12 cellular contexts compared by ENCODE assay signal in genomic region chr16:87713469-87714229, GRCh38. TPM values are rescaled to one million over a fixed set of nuclear protein-coding genes. Genes with fewer than 3 reads are reported as not detected.
DNase-seq lines count a peak whose midpoint lies in the region; ATAC-seq lines count a peak whose summit lies in the region.
"Had no signal": no experiment of that assay in that cellular context is flagged by ENCODE, and none has a peak within 500 bp of the region (broad histone marks: within the 10 kb centered on the region; RNA-seq: fewer than 3 reads in every experiment).

No MANE protein-coding gene starts in this region.

- no peaks in the 10 kb centered on the region for H3K27me3 Mint-ChIP-seq in T-cell
- no peaks in the 10 kb centered on the region for H3K27me3 Mint-ChIP-seq in naive thymus-derived CD8-positive, alpha-beta T cell

- H3K36me3 Mint-ChIP-seq in T-cell, result peaks cover 37% of the 10 kb centered on the region
- H3K36me3 Mint-ChIP-seq in naive thymus-derived CD8-positive, alpha-beta T cell, result peaks cover 0 to 67% (median 15%) of the 10 kb centered on the region in 3 donors
- peaks cover 71% of the 10 kb centered on the region for H3K36me3 Mint-ChIP-seq in stimulated activated effector memory CD8-positive, alpha-beta T cell treated with anti-CD3 and anti-CD28 coated beads, Interleukin-12 subunit alpha, Interleukin-12 subunit beta, amount 100 ng/mL, for 72 hours

- DNase-seq in T-cell, result peak; percentile 28 to 76 (median 64)
- peak; percentile 59 for DNase-seq in activated T-cell treated with anti-CD3 and anti-CD28 coated beads, Interleukin-2, amount 50 U/mL, for 1 hour
- peak in 9 of 10 donors; percentile 22 to 85 (median 54) for DNase-seq in naive thymus-derived CD8-positive, alpha-beta T cell
- DNase-seq in stimulated activated effector memory CD8-positive, alpha-beta T cell treated with anti-CD3 and anti-CD28 coated beads, Interleukin-12 subunit alpha, Interleukin-12 subunit beta, amount 100 ng/mL, for 72 hours (ENCODE audit: low spot score in 2 of 2), result peak in 1 of 2 donors; percentile 28
- DNase-seq in DMS53 treated with DMSO at 0.1 percent for 48 hours (lab: John Stamatoyannopoulos, UW; ENCODE audit: unreplicated experiment), result no peak
- DNase-seq in NCI-H2196 treated with DMSO at 0.1 percent for 48 hours (lab: John Stamatoyannopoulos, UW; ENCODE audit: unreplicated experiment), result no peak
- no peak for DNase-seq in NCI-H1105 (lab: John Stamatoyannopoulos, UW)
- DNase-seq: glutamatergic neuron, NCI-H510A, SW 1271 had no signal

- POLR2A ChIA-PET in T-cell (lab: Charles Lee), result interaction anchor here in 1 of 2 donors (0.6 kb wide), 1 partner anchor 51 kb away, joined by 4 read pairs; no protein-coding TSS in a partner anchor
- POLR2A ChIA-PET in naive thymus-derived CD8-positive, alpha-beta T cell (lab: Charles Lee), result interaction anchor here (0.8 to 2.7 kb wide), 6 partner anchors 8 to 52 kb away, joined by 3 to 13 read pairs (median 4); partner anchors contain the start of gene KLHDC4

- peak overlapping the region in 2 of 3 donors; percentile 41 to 69 for H3K4me3 Mint-ChIP-seq in T-cell
- H3K4me3 Mint-ChIP-seq in naive thymus-derived CD8-positive, alpha-beta T cell, result peak overlapping the region in 9 of 10 donors; percentile 29 to 80 (median 57)
- no peak overlapping the region for H3K4me3 Mint-ChIP-seq in stimulated activated effector memory CD8-positive, alpha-beta T cell treated with anti-CD3 and anti-CD28 coated beads, Interleukin-12 subunit alpha, Interleukin-12 subunit beta, amount 100 ng/mL, for 72 hours

- CTCF ChIA-PET in T-cell (lab: Charles Lee), result interaction anchor here in 1 of 2 donors (0.6 kb wide), 1 partner anchor 57 kb away, joined by 3 read pairs; no protein-coding TSS in a partner anchor

- no peaks in the 10 kb centered on the region for H3K9me3 Mint-ChIP-seq in T-cell
- H3K9me3 Mint-ChIP-seq in naive thymus-derived CD8-positive, alpha-beta T cell, result no peaks in the 10 kb centered on the region
- H3K9me3 Mint-ChIP-seq in stimulated activated effector memory CD8-positive, alpha-beta T cell treated with anti-CD3 and anti-CD28 coated beads, Interleukin-12 subunit alpha, Interleukin-12 subunit beta, amount 100 ng/mL, for 72 hours, result no peaks in the 10 kb centered on the region

- ATAC-seq in T-cell (replicated peaks in 1 of 4) (peak; percentile 90 to 99 (median 94)), HG03196 (IDR thresholded peaks at IDR 0.05; ENCODE audit: unreplicated experiment) (no peak)
- ATAC-seq in naive thymus-derived CD8-positive, alpha-beta T cell, result peak; percentile 94 to 97
- ATAC-seq in stimulated activated effector memory CD8-positive, alpha-beta T cell treated with anti-CD3 and anti-CD28 coated beads, Interleukin-12 subunit alpha, Interleukin-12 subunit beta, amount 100 ng/mL, for 72 hours, result peak; percentile 93
- ATAC-seq: K562 had no signal

- peaks cover 32 to 44% (median 37%) of the 10 kb centered on the region in 3 donors for H3K4me1 Mint-ChIP-seq in T-cell
- H3K4me1 Mint-ChIP-seq in naive thymus-derived CD8-positive, alpha-beta T cell, result peaks cover 10 to 53% (median 39%) of the 10 kb centered on the region in 4 donors
- H3K4me1 Mint-ChIP-seq in stimulated activated effector memory CD8-positive, alpha-beta T cell treated with anti-CD3 and anti-CD28 coated beads, Interleukin-12 subunit alpha, Interleukin-12 subunit beta, amount 100 ng/mL, for 72 hours, result peaks cover 29% of the 10 kb centered on the region

- peak overlapping the region; percentile 94 to 95 for H3K27ac Mint-ChIP-seq in T-cell
- peak overlapping the region; percentile 25 to 98 (median 94) for H3K27ac Mint-ChIP-seq in naive thymus-derived CD8-positive, alpha-beta T cell
- peak overlapping the region; percentile 91 for H3K27ac Mint-ChIP-seq in stimulated activated effector memory CD8-positive, alpha-beta T cell treated with anti-CD3 and anti-CD28 coated beads, Interleukin-12 subunit alpha, Interleukin-12 subunit beta, amount 100 ng/mL, for 72 hours

RNA-seq across cellular contexts. Expression of gene KLHDC4, which starts 52.1 kb away (rescaled TPM):
- 100 to 1,000 TPM; 104 to 136 (median 116) TPM for total RNA-seq in T-cell
- total RNA-seq in naive thymus-derived CD8-positive, alpha-beta T cell, result 100 to 1,000 TPM; 117 to 121 TPM
- polyA plus RNA-seq in naive thymus-derived CD8-positive, alpha-beta T cell, result 10 to 100 TPM; 28.7 to 33.3 (median 32.1) TPM

Comparison
In these comparisons a context has a peak if more than half of its experiments do, and no peak if none do; other contexts are left out.
1. DNase-seq: peak in T-cell (34 of 34), activated T-cell treated with anti-CD3 and anti-CD28 coated beads, Interleukin-2, amount 50 U/mL, for 1 hour (single experiment) and naive thymus-derived CD8-positive, alpha-beta T cell (9 of 10); none in DMS53 treated with DMSO at 0.1 percent for 48 hours (single experiment), NCI-H2196 treated with DMSO at 0.1 percent for 48 hours (single experiment) and NCI-H1105 (single experiment).
2. Peak in every context shown above with its lines, with median percentiles within 50 percentile points of each other: H3K27ac Mint-ChIP-seq.